ENCODE assay signal across 32 cellular contexts in genomic region chr19:49764341-49764740, GRCh38. TPM values are rescaled to one million over a fixed set of nuclear protein-coding genes. Genes with fewer than 3 reads are reported as not detected.
DNase-seq lines count a peak whose midpoint lies in the region; ATAC-seq, FAIRE-seq and TF ChIP-seq lines count a peak whose summit lies in the region.
"Had no signal": no experiment of that assay in that cellular context is flagged by ENCODE, and none has a peak within 500 bp of the region (broad histone marks: within the 10 kb centered on the region; RNA-seq: fewer than 3 reads in every experiment).

No MANE protein-coding gene starts in this region.

- H3K27ac Mint-ChIP-seq in activated CD4-positive, alpha-beta T cell treated with anti-CD3 and anti-CD28 coated beads, Interleukin-2, amount 10 ng/mL, durations not matched to agents 7 days and 5 days: peak overlapping the region; percentile 78
- H3K27ac Mint-ChIP-seq in activated T-helper 1 cell treated with anti-CD3 and anti-CD28 coated beads, Interleukin-12 subunit alpha, Interleukin-12 subunit beta, Interleukin-2, Interleukin-4 antibody, amounts not matched to agents 30 ng/mL and 10 ng/mL and 1 ng/mL, durations not matched to agents 14 hours and 24 hours and 36 hours: no peak overlapping the region
- H3K27ac Mint-ChIP-seq in activated CD8-positive, alpha-beta T cell treated with anti-CD3 and anti-CD28 coated beads, Interleukin-2, amount 10 ng/mL, durations not matched to agents 7 days and 5 days: no peak overlapping the region
- H3K27ac Mint-ChIP-seq: HFFc6 had no signal

- no peaks in the 10 kb centered on the region for H3K27me3 ChIP-seq in keratinocyte (ENCODE audit: control insufficient read depth, extremely low read depth, insufficient read depth, low read length)
- H3K27me3 ChIP-seq in subcutaneous abdominal adipose tissue (ENCODE audit: control insufficient read depth in 5 of 5, insufficient read depth in 4 of 5, low read length in 5 of 5): peaks cover 0 to 3% (median 0%) of the 10 kb centered on the region in 5 donors
- H3K27me3 ChIP-seq: brain microvascular endothelial cell, heart right ventricle, MG63, pancreas, upper lobe of right lung had no signal

- no peaks in the 10 kb centered on the region for H3K9me3 Mint-ChIP-seq in activated CD4-positive, alpha-beta T cell treated with anti-CD3 and anti-CD28 coated beads, Interleukin-2, amount 10 ng/mL, durations not matched to agents 7 days and 5 days
- H3K9me3 Mint-ChIP-seq in activated T-helper 1 cell treated with anti-CD3 and anti-CD28 coated beads, Interleukin-12 subunit alpha, Interleukin-12 subunit beta, Interleukin-2, Interleukin-4 antibody, amounts not matched to agents 30 ng/mL and 10 ng/mL and 1 ng/mL, durations not matched to agents 14 hours and 24 hours and 36 hours: no peaks in the 10 kb centered on the region
- no peaks in the 10 kb centered on the region for H3K9me3 Mint-ChIP-seq in activated CD8-positive, alpha-beta T cell treated with anti-CD3 and anti-CD28 coated beads, Interleukin-2, amount 10 ng/mL, durations not matched to agents 7 days and 5 days (ENCODE audit: insufficient read depth)
- H3K9me3 Mint-ChIP-seq: CD14-positive monocyte, HFFc6 had no signal

- no peak overlapping the region for H3K4me3 ChIP-seq in keratinocyte (ENCODE audit: control insufficient read depth in 2 of 3, extremely low read depth in 1 of 3, insufficient read depth in 2 of 3, low read depth in 1 of 3, low read length in 3 of 3)
- H3K4me3 ChIP-seq in subcutaneous abdominal adipose tissue (ENCODE audit: low read depth in 1 of 5, low read length in 5 of 5): no peak overlapping the region
- H3K4me3 ChIP-seq: heart right ventricle, MG63, pancreas, smooth muscle cell, upper lobe of right lung had no signal

- peak overlapping the region; percentile 44 for H3K4me3 Mint-ChIP-seq in activated CD4-positive, alpha-beta T cell treated with anti-CD3 and anti-CD28 coated beads, Interleukin-2, amount 10 ng/mL, durations not matched to agents 7 days and 5 days
- peak overlapping the region; percentile 57 for H3K4me3 Mint-ChIP-seq in activated T-helper 1 cell treated with anti-CD3 and anti-CD28 coated beads, Interleukin-12 subunit alpha, Interleukin-12 subunit beta, Interleukin-2, Interleukin-4 antibody, amounts not matched to agents 30 ng/mL and 10 ng/mL and 1 ng/mL, durations not matched to agents 14 hours and 24 hours and 36 hours
- no peak overlapping the region for H3K4me3 Mint-ChIP-seq in activated CD8-positive, alpha-beta T cell treated with anti-CD3 and anti-CD28 coated beads, Interleukin-2, amount 10 ng/mL, durations not matched to agents 7 days and 5 days
- H3K4me3 Mint-ChIP-seq: CD14-positive monocyte, HFFc6 had no signal

- no peak overlapping the region for H3K4me2 ChIP-seq in keratinocyte (ENCODE audit: control insufficient read depth, extremely low read depth, insufficient read depth, low read depth, low read length)
- H3K4me2 ChIP-seq: smooth muscle cell had no signal

- peaks cover 7% of the 10 kb centered on the region for H3K36me3 Mint-ChIP-seq in activated CD4-positive, alpha-beta T cell treated with anti-CD3 and anti-CD28 coated beads, Interleukin-2, amount 10 ng/mL, durations not matched to agents 7 days and 5 days (ENCODE audit: low read depth)
- H3K36me3 Mint-ChIP-seq in activated T-helper 1 cell treated with anti-CD3 and anti-CD28 coated beads, Interleukin-12 subunit alpha, Interleukin-12 subunit beta, Interleukin-2, Interleukin-4 antibody, amounts not matched to agents 30 ng/mL and 10 ng/mL and 1 ng/mL, durations not matched to agents 14 hours and 24 hours and 36 hours (ENCODE audit: low read depth): peaks cover 3% of the 10 kb centered on the region
- peaks cover 7% of the 10 kb centered on the region for H3K36me3 Mint-ChIP-seq in activated CD8-positive, alpha-beta T cell treated with anti-CD3 and anti-CD28 coated beads, Interleukin-2, amount 10 ng/mL, durations not matched to agents 7 days and 5 days (ENCODE audit: low read depth)

- ATAC-seq in GM21528 (IDR thresholded peaks at IDR 0.05; ENCODE audit: low FRiP score, unreplicated experiment) (no peak), GM21360 (IDR thresholded peaks at IDR 0.05; ENCODE audit: unreplicated experiment) (no peak)
- ATAC-seq in activated CD8-positive, alpha-beta T cell treated with anti-CD3 and anti-CD28 coated beads, Interleukin-2, amount 10 ng/mL, durations not matched to agents 7 days and 5 days: no peak
- ATAC-seq: esophagus mucosa; heart right ventricle; left lobe of liver; naive thymus-derived CD4-positive, alpha-beta T cell; pancreas; upper lobe of right lung had no signal

- peaks cover 21% of the 10 kb centered on the region for H3K79me2 ChIP-seq in keratinocyte (ENCODE audit: control insufficient read depth, insufficient read depth, low read length)

- no peaks in the 10 kb centered on the region for H3K9me3 ChIP-seq in keratinocyte (ENCODE audit: control insufficient read depth, low read depth, low read length)
- H3K9me3 ChIP-seq in subcutaneous abdominal adipose tissue (ENCODE audit: control insufficient read depth in 5 of 5, low read length in 5 of 5): no peaks in the 10 kb centered on the region
- H3K9me3 ChIP-seq: heart right ventricle, MG63, pancreas, upper lobe of right lung had no signal

- peaks cover 35% of the 10 kb centered on the region for H3K4me1 Mint-ChIP-seq in activated CD4-positive, alpha-beta T cell treated with anti-CD3 and anti-CD28 coated beads, Interleukin-2, amount 10 ng/mL, durations not matched to agents 7 days and 5 days
- H3K4me1 Mint-ChIP-seq in activated T-helper 1 cell treated with anti-CD3 and anti-CD28 coated beads, Interleukin-12 subunit alpha, Interleukin-12 subunit beta, Interleukin-2, Interleukin-4 antibody, amounts not matched to agents 30 ng/mL and 10 ng/mL and 1 ng/mL, durations not matched to agents 14 hours and 24 hours and 36 hours (ENCODE audit: low read depth): peaks cover 24% of the 10 kb centered on the region
- H3K4me1 Mint-ChIP-seq in activated CD8-positive, alpha-beta T cell treated with anti-CD3 and anti-CD28 coated beads, Interleukin-2, amount 10 ng/mL, durations not matched to agents 7 days and 5 days (ENCODE audit: low read depth): peaks cover 32% of the 10 kb centered on the region

- no peaks in the 10 kb centered on the region for H3K36me3 ChIP-seq in keratinocyte (ENCODE audit: control insufficient read depth in 2 of 2, extremely low read depth in 1 of 2, insufficient read depth in 2 of 2, low read length in 2 of 2)
- H3K36me3 ChIP-seq in subcutaneous abdominal adipose tissue (ENCODE audit: control insufficient read depth in 5 of 5, insufficient read depth in 5 of 5, low read length in 5 of 5): no peaks in the 10 kb centered on the region
- H3K36me3 ChIP-seq: brain microvascular endothelial cell, heart right ventricle, pancreas, upper lobe of right lung had no signal

- H3K4me1 ChIP-seq in keratinocyte (ENCODE audit: control insufficient read depth, extremely low read depth, insufficient read depth, low read length): peaks cover 32% of the 10 kb centered on the region
- peaks cover 13 to 42% (median 40%) of the 10 kb centered on the region in 5 donors for H3K4me1 ChIP-seq in subcutaneous abdominal adipose tissue (ENCODE audit: control insufficient read depth in 5 of 5, insufficient read depth in 5 of 5, low read length in 5 of 5)

- FAIRE-seq in keratinocyte (lab: Jason Lieb, UNC): peak; percentile 13
- FAIRE-seq: GM18507, pancreas had no signal

- intact Hi-C loops in activated T-helper 1 cell treated with anti-CD3 and anti-CD28 coated beads, Interleukin-12 subunit alpha, Interleukin-12 subunit beta, Interleukin-2, Interleukin-4 antibody, amounts not matched to agents 30 ng/mL and 10 ng/mL and 1 ng/mL, durations not matched to agents 14 hours and 24 hours and 36 hours (cut with micrococcal nuclease): no loop called here

- no peaks in the 10 kb centered on the region for H3K27me3 Mint-ChIP-seq in activated CD4-positive, alpha-beta T cell treated with anti-CD3 and anti-CD28 coated beads, Interleukin-2, amount 10 ng/mL, durations not matched to agents 7 days and 5 days
- peaks cover 1% of the 10 kb centered on the region for H3K27me3 Mint-ChIP-seq in activated T-helper 1 cell treated with anti-CD3 and anti-CD28 coated beads, Interleukin-12 subunit alpha, Interleukin-12 subunit beta, Interleukin-2, Interleukin-4 antibody, amounts not matched to agents 30 ng/mL and 10 ng/mL and 1 ng/mL, durations not matched to agents 14 hours and 24 hours and 36 hours (ENCODE audit: insufficient read depth)
- no peaks in the 10 kb centered on the region for H3K27me3 Mint-ChIP-seq in activated CD8-positive, alpha-beta T cell treated with anti-CD3 and anti-CD28 coated beads, Interleukin-2, amount 10 ng/mL, durations not matched to agents 7 days and 5 days (ENCODE audit: low read depth)
- H3K27me3 Mint-ChIP-seq: naive thymus-derived CD4-positive, alpha-beta T cell had no signal

- POLR2A ChIA-PET in activated CD4-positive, alpha-beta T cell treated with anti-CD3 and anti-CD28 coated beads, Interleukin-2, amount 10 ng/mL, durations not matched to agents 7 days and 5 days (lab: Charles Lee): no interaction called here
- POLR2A ChIA-PET in activated CD8-positive, alpha-beta T cell treated with anti-CD3 and anti-CD28 coated beads, Interleukin-2, amount 10 ng/mL, durations not matched to agents 7 days and 5 days (lab: Charles Lee): interaction anchor here (1.1 kb wide), 1 partner anchor 46 kb away, joined by 3 read pairs; no protein-coding TSS in a partner anchor

- peak overlapping the region; percentile 49 for H2AFZ ChIP-seq in keratinocyte (ENCODE audit: control insufficient read depth, low read length)

- CTCF ChIA-PET in activated CD4-positive, alpha-beta T cell treated with anti-CD3 and anti-CD28 coated beads, Interleukin-2, amount 10 ng/mL, durations not matched to agents 7 days and 5 days (lab: Charles Lee): interaction anchor here (0.6 kb wide), 1 partner anchor 361 kb away, joined by 3 read pairs; no protein-coding TSS in a partner anchor
- CTCF ChIA-PET in activated CD8-positive, alpha-beta T cell treated with anti-CD3 and anti-CD28 coated beads, Interleukin-2, amount 10 ng/mL, durations not matched to agents 7 days and 5 days (lab: Charles Lee): no interaction called here

- peaks cover 2% of the 10 kb centered on the region for H3K9me1 ChIP-seq in keratinocyte (ENCODE audit: control insufficient read depth, extremely low read depth, insufficient read depth, low read length)

- dilution Hi-C loops in keratinocyte (cut with MboI; ENCODE audit: extremely low pct_ligation_motif_present, low sequenced_read_pairs): no loop called here

- no peak for TF ChIP-seq CTCF in keratinocyte (optimal IDR thresholded peaks at IDR 0.05 in 1 of 3, IDR thresholded peaks at IDR 0.05 in 1 of 3, conservative IDR thresholded peaks at IDR 0.05 in 1 of 3; ENCODE audit: extremely low read depth in 1 of 3, insufficient read depth in 2 of 3, low read length in 3 of 3)

- no peak overlapping the region for H3K9ac ChIP-seq in keratinocyte (ENCODE audit: control insufficient read depth, extremely low read depth, insufficient read depth, low read length)
- no peak overlapping the region for H3K9ac ChIP-seq in subcutaneous abdominal adipose tissue (ENCODE audit: low read length in 5 of 5)

- H3K27ac ChIP-seq in keratinocyte (ENCODE audit: control insufficient read depth, insufficient read depth, low read length) (no peak overlapping the region), subcutaneous abdominal adipose tissue (ENCODE audit: low read depth, low read length) (peak overlapping the region; percentile 98)
- H3K27ac ChIP-seq: brain microvascular endothelial cell, pancreas had no signal

- DNase-seq in activated CD4-positive, alpha-beta T cell treated with anti-CD3 and anti-CD28 coated beads, Interleukin-2, amount 10 ng/mL, durations not matched to agents 7 days and 5 days: no peak
- DNase-seq in activated CD4-positive, alpha-beta T cell treated with anti-CD3 and anti-CD28 coated beads, Interleukin-2, amount 50 U/mL, for 4 hours: no peak
- no peak for DNase-seq in activated T-helper 1 cell treated with anti-CD3 and anti-CD28 coated beads, Interleukin-12 subunit alpha, Interleukin-12 subunit beta, Interleukin-2, Interleukin-4 antibody, amounts not matched to agents 30 ng/mL and 10 ng/mL and 1 ng/mL, durations not matched to agents 14 hours and 24 hours and 36 hours (ENCODE audit: low spot score)
- no peak for DNase-seq in keratinocyte (ENCODE audit: low read depth, low spot score)
- DNase-seq in activated CD8-positive, alpha-beta T cell treated with anti-CD3 and anti-CD28 coated beads, Interleukin-2, amount 10 ng/mL, durations not matched to agents 7 days and 5 days: no peak
- DNase-seq: 8988T; activated T-cell treated with anti-CD3 and anti-CD28 coated beads, Interleukin-2, amount 50 U/mL, for 1 hour; brain microvascular endothelial cell; DND-41; effector CD4-positive, alpha-beta T cell; foreskin fibroblast; heart right ventricle; HFFc6; KBM-7; MG63; naive thymus-derived CD4-positive, alpha-beta T cell; NCI-H1417 treated with DMSO at 0.1 percent for 48 hours; NCI-H2081; NCI-H226; NCI-H82; pancreas; stimulated activated CD4-positive, alpha-beta T cell treated with anti-CD3 and anti-CD28 coated beads, Interleukin-1b, Interleukin-23, amount 100 ng/mL, for 48 hours; upper lobe of right lung had no signal

- H4K20me1 ChIP-seq in keratinocyte (ENCODE audit: control insufficient read depth, extremely low read depth, insufficient read depth, low read length): peaks cover 1% of the 10 kb centered on the region

RNA-seq across cellular contexts. Expression of gene TSKS, which starts 1.2 kb away (rescaled TPM):
- 1 to 10 TPM; 4.5 to 5.4 TPM for total RNA-seq in activated CD4-positive, alpha-beta T cell treated with anti-CD3 and anti-CD28 coated beads, Interleukin-2, amount 10 ng/mL, durations not matched to agents 7 days and 5 days
- 1.3 and 2.0 TPM in 2 replicates for total RNA-seq in activated T-helper 1 cell treated with anti-CD3 and anti-CD28 coated beads, Interleukin-12 subunit alpha, Interleukin-12 subunit beta, Interleukin-2, Interleukin-4 antibody, amounts not matched to agents 30 ng/mL and 10 ng/mL and 1 ng/mL, durations not matched to agents 14 hours and 24 hours and 36 hours
- polyA plus RNA-seq in keratinocyte: 1.3 to 2.2 TPM (median 1.9 TPM) in 3 replicates
- 1.7 TPM for polyA plus RNA-seq in keratinocyte (2011; ENCODE audit: low read depth)
- polyA plus RNA-seq in keratinocyte (2011; cell fraction: cytosol; rRNA removed): 0.83 and 2.1 TPM in 2 replicates
- 3.3 and 3.6 TPM in 2 replicates for polyA plus RNA-seq in keratinocyte (2011; cell fraction: nucleus; rRNA removed)
- polyA plus RNA-seq in keratinocyte (2012; ENCODE audit: low replicate concordance): 1.4 and 2.4 TPM in 2 replicates
- polyA minus RNA-seq in keratinocyte: 0.59 to 1.9 TPM (median 1.3 TPM) in 3 replicates
- polyA minus RNA-seq in keratinocyte (2011; cell fraction: cytosol; rRNA and poly(A)+ RNA removed): not detected
- 1.2 and 2.8 TPM in 2 replicates for polyA minus RNA-seq in keratinocyte (2011; cell fraction: nucleus; rRNA and poly(A)+ RNA removed)
- total RNA-seq in activated CD8-positive, alpha-beta T cell treated with anti-CD3 and anti-CD28 coated beads, Interleukin-2, amount 10 ng/mL, durations not matched to agents 7 days and 5 days: 1 to 10 TPM; 1.1 to 1.5 TPM
- total RNA-seq: HFFc6, RPMI7951, smooth muscle cell had no signal
- polyA plus RNA-seq: smooth muscle cell had no signal

RNA-seq across cellular contexts. Expression of gene AP2A1, which starts 2.5 kb away (rescaled TPM):
- total RNA-seq in activated CD4-positive, alpha-beta T cell treated with anti-CD3 and anti-CD28 coated beads, Interleukin-2, amount 10 ng/mL, durations not matched to agents 7 days and 5 days: 10 to 100 TPM; 77.2 to 87.9 TPM
- total RNA-seq in activated T-helper 1 cell treated with anti-CD3 and anti-CD28 coated beads, Interleukin-12 subunit alpha, Interleukin-12 subunit beta, Interleukin-2, Interleukin-4 antibody, amounts not matched to agents 30 ng/mL and 10 ng/mL and 1 ng/mL, durations not matched to agents 14 hours and 24 hours and 36 hours: 61.1 and 63.6 TPM in 2 replicates
- polyA plus RNA-seq in keratinocyte: 36.7 to 67.7 TPM (median 52.7 TPM) in 3 replicates
- 31.9 TPM for polyA plus RNA-seq in keratinocyte (2011; ENCODE audit: low read depth)
- polyA plus RNA-seq in keratinocyte (2011; cell fraction: cytosol; rRNA removed): 44.9 and 111 TPM in 2 replicates
- polyA plus RNA-seq in keratinocyte (2011; cell fraction: nucleus; rRNA removed): 80.4 and 106 TPM in 2 replicates
- 49.2 and 87.1 TPM in 2 replicates for polyA plus RNA-seq in keratinocyte (2012; ENCODE audit: low replicate concordance)
- polyA minus RNA-seq in keratinocyte: 92.8 to 146 TPM (median 95.8 TPM) in 3 replicates
- polyA minus RNA-seq in keratinocyte (2011; cell fraction: cytosol; rRNA and poly(A)+ RNA removed): 188 TPM
- 88.5 and 96.2 TPM in 2 replicates for polyA minus RNA-seq in keratinocyte (2011; cell fraction: nucleus; rRNA and poly(A)+ RNA removed)
- 10 to 100 TPM; 88.1 to 96.4 TPM for total RNA-seq in activated CD8-positive, alpha-beta T cell treated with anti-CD3 and anti-CD28 coated beads, Interleukin-2, amount 10 ng/mL, durations not matched to agents 7 days and 5 days

RNA-seq across cellular contexts. Expression of gene FUZ, which starts 48.8 kb away (rescaled TPM):
- total RNA-seq in activated CD4-positive, alpha-beta T cell treated with anti-CD3 and anti-CD28 coated beads, Interleukin-2, amount 10 ng/mL, durations not matched to agents 7 days and 5 days: 10 to 100 TPM; 13.3 to 13.9 TPM
- total RNA-seq in activated T-helper 1 cell treated with anti-CD3 and anti-CD28 coated beads, Interleukin-12 subunit alpha, Interleukin-12 subunit beta, Interleukin-2, Interleukin-4 antibody, amounts not matched to agents 30 ng/mL and 10 ng/mL and 1 ng/mL, durations not matched to agents 14 hours and 24 hours and 36 hours: 14.0 and 18.8 TPM in 2 replicates
- 2.6 to 4.7 TPM (median 3.7 TPM) in 3 replicates for polyA plus RNA-seq in keratinocyte
- polyA plus RNA-seq in keratinocyte (2011; ENCODE audit: low read depth): 1.1 TPM
- 2.1 and 4.0 TPM in 2 replicates for polyA plus RNA-seq in keratinocyte (2011; cell fraction: cytosol; rRNA removed)
- 3.8 and 4.3 TPM in 2 replicates for polyA plus RNA-seq in keratinocyte (2011; cell fraction: nucleus; rRNA removed)
- polyA plus RNA-seq in keratinocyte (2012; ENCODE audit: low replicate concordance): 3.8 and 5.1 TPM in 2 replicates
- polyA minus RNA-seq in keratinocyte: 1.9 to 4.9 TPM (median 2.9 TPM) in 3 replicates
- polyA minus RNA-seq in keratinocyte (2011; cell fraction: cytosol; rRNA and poly(A)+ RNA removed): 3.6 TPM
- polyA minus RNA-seq in keratinocyte (2011; cell fraction: nucleus; rRNA and poly(A)+ RNA removed): 0.74 and 4.3 TPM in 2 replicates
- 10 to 100 TPM; 23.1 to 24.2 TPM for total RNA-seq in activated CD8-positive, alpha-beta T cell treated with anti-CD3 and anti-CD28 coated beads, Interleukin-2, amount 10 ng/mL, durations not matched to agents 7 days and 5 days

RNA-seq across cellular contexts. Expression of gene MED25, which starts 53.7 kb away (rescaled TPM):
- total RNA-seq in activated CD4-positive, alpha-beta T cell treated with anti-CD3 and anti-CD28 coated beads, Interleukin-2, amount 10 ng/mL, durations not matched to agents 7 days and 5 days: 10 to 100 TPM; 57.9 to 62.7 TPM
- total RNA-seq in activated T-helper 1 cell treated with anti-CD3 and anti-CD28 coated beads, Interleukin-12 subunit alpha, Interleukin-12 subunit beta, Interleukin-2, Interleukin-4 antibody, amounts not matched to agents 30 ng/mL and 10 ng/mL and 1 ng/mL, durations not matched to agents 14 hours and 24 hours and 36 hours: 54.2 and 54.5 TPM in 2 replicates
- polyA plus RNA-seq in keratinocyte: 12.5 to 37.0 TPM (median 13.9 TPM) in 3 replicates
- 20.1 TPM for polyA plus RNA-seq in keratinocyte (2011; ENCODE audit: low read depth)
- 20.7 and 27.7 TPM in 2 replicates for polyA plus RNA-seq in keratinocyte (2011; cell fraction: cytosol; rRNA removed)
- 58.1 and 61.4 TPM in 2 replicates for polyA plus RNA-seq in keratinocyte (2011; cell fraction: nucleus; rRNA removed)
- 27.4 and 33.9 TPM in 2 replicates for polyA plus RNA-seq in keratinocyte (2012; ENCODE audit: low replicate concordance)
- polyA minus RNA-seq in keratinocyte: 22.8 to 132 TPM (median 30.2 TPM) in 3 replicates
- 34.0 TPM for polyA minus RNA-seq in keratinocyte (2011; cell fraction: cytosol; rRNA and poly(A)+ RNA removed)
- 20.8 and 31.6 TPM in 2 replicates for polyA minus RNA-seq in keratinocyte (2011; cell fraction: nucleus; rRNA and poly(A)+ RNA removed)
- 10 to 100 TPM; 59.9 to 62.2 TPM for total RNA-seq in activated CD8-positive, alpha-beta T cell treated with anti-CD3 and anti-CD28 coated beads, Interleukin-2, amount 10 ng/mL, durations not matched to agents 7 days and 5 days
